In the genomic region with DNA sequence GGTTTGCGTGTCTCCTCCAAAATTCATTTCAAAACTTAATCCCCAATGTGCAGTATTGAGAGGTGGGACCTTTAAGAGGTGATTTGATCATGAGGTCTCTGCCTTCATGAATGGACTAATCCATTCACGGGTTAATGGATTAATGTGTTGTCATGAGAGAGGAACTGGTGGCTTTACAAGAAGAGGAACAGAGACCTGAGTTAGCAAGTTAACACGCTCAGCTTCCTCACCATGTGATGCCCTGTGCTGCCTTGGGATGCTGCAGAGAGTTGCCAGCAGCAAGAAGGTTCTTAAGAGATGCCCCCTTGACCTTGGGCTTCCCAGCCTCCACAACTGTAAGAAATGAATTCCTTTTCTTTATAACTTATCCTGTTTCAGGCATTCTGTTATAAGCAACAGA, we compare ENCODE assay signal across 17 cellular contexts. TPM values are rescaled to one million over a fixed set of nuclear protein-coding genes. Genes with fewer than 3 reads are reported as not detected.
A peak's percentile ranks its signal among the peaks of the same experiment; 100 is the strongest.
DNase-seq lines count a peak whose midpoint lies in the region; ATAC-seq, FAIRE-seq and TF ChIP-seq lines count a peak whose summit lies in the region.
"Had no signal": no experiment of that assay in that cellular context is flagged by ENCODE, and none has a peak within 500 bp of the region (broad histone marks: within the 10 kb centered on the region; RNA-seq: fewer than 3 reads in every experiment).

No MANE protein-coding gene starts in this region.

- H3K27me3 ChIP-seq in neutrophil: no peaks in the 10 kb centered on the region
- H3K27me3 ChIP-seq: SJCRH30 had no signal

- H3K27ac ChIP-seq in neutrophil: peak overlapping the region; percentile 96
- H3K27ac ChIP-seq: epithelial cell of prostate, parathyroid adenoma, SJCRH30 had no signal

- no peaks in the 10 kb centered on the region for H3K9me3 ChIP-seq in neutrophil
- H3K9me3 ChIP-seq: SJCRH30 had no signal

- FAIRE-seq in GM12892 (lab: Jason Lieb, UNC): peak; percentile 78
- FAIRE-seq: colon, TTC549 had no signal

- H3K36me3 ChIP-seq in neutrophil: no peaks in the 10 kb centered on the region
- H3K36me3 ChIP-seq: SJCRH30 had no signal

- ATAC-seq in HG02798 (IDR thresholded peaks at IDR 0.05; ENCODE audit: poor library complexity, unreplicated experiment) (peak; percentile 13), HG03139 (IDR thresholded peaks at IDR 0.05; ENCODE audit: unreplicated experiment) (no peak), SK-N-SH treated with all-trans-retinoic acid at 6 μM for 48 hours (no peak)

- peak overlapping the region; percentile 41 to 52 for H3K4me3 ChIP-seq in neutrophil (ENCODE audit: low read depth in 1 of 2, low read length in 1 of 2)
- H3K4me3 ChIP-seq: SJCRH30 had no signal

- DNase-seq in GM12892 (ENCODE audit: insufficient read length): no peak
- DNase-seq in SKM-1 (lab: John Stamatoyannopoulos, UW; ENCODE audit: unreplicated experiment): peak; percentile 72
- no peak for DNase-seq in NCI-H2107 treated with DMSO at 0.1 percent for 48 hours (lab: John Stamatoyannopoulos, UW; ENCODE audit: unreplicated experiment)
- DNase-seq in EL: no peak
- DNase-seq: activated CD4-positive, alpha-beta memory T cell treated with anti-CD3 and anti-CD28 coated beads for 36 hours; glutamatergic neuron; H7; NCI-H2171; SJCRH30 had no signal

- TF ChIP-seq CTCF in neutrophil (IDR thresholded peaks at IDR 0.05): peak; percentile 20

- peaks cover 41 to 46% of the 10 kb centered on the region in 2 experiments for H3K4me1 ChIP-seq in neutrophil (ENCODE audit: control insufficient read depth in 1 of 2, insufficient read depth in 1 of 2, low read depth in 1 of 2, low read length in 1 of 2)
- H3K4me1 ChIP-seq: SJCRH30 had no signal

- TF ChIP-seq POLR2A in GM12892 (IDR thresholded peaks at IDR 0.05; ENCODE audit: low read depth, low read length): no peak

TF ChIP-seq in SK-N-SH treated with all-trans-retinoic acid at 6 μM for 48 hours, 23 proteins besides CTCF, POLR2A, EP300 and RAD21:
- TF ChIP-seq ZNF565 (CRISPR knock-in tag; conservative IDR thresholded peaks at IDR 0.05; ENCODE audit: low read depth): no peak
- no peak for TF ChIP-seq SNAI2 (CRISPR knock-in tag; IDR thresholded peaks at IDR 0.05)
- TF ChIP-seq TSHZ2 (CRISPR knock-in tag; IDR thresholded peaks at IDR 0.05): no peak
- TF ChIP-seq CSRNP3 (CRISPR knock-in tag; IDR thresholded peaks at IDR 0.05): no peak
- TF ChIP-seq ESRRG (CRISPR knock-in tag; IDR thresholded peaks at IDR 0.05): no peak
- TF ChIP-seq ARNTL (CRISPR knock-in tag; IDR thresholded peaks at IDR 0.05; ENCODE audit: borderline replicate concordance, low read depth): no peak
- TF ChIP-seq OSR1 (CRISPR knock-in tag; IDR thresholded peaks at IDR 0.05): no peak
- no peak for TF ChIP-seq GLIS3 (CRISPR knock-in tag; IDR thresholded peaks at IDR 0.05)
- TF ChIP-seq BACH2 (CRISPR knock-in tag; IDR thresholded peaks at IDR 0.05; ENCODE audit: borderline replicate concordance): no peak
- no peak for TF ChIP-seq ISL1 (CRISPR knock-in tag; IDR thresholded peaks at IDR 0.05)
- TF ChIP-seq PPARA (CRISPR knock-in tag; IDR thresholded peaks at IDR 0.05; ENCODE audit: borderline replicate concordance): no peak
- TF ChIP-seq TOX (CRISPR knock-in tag; IDR thresholded peaks at IDR 0.05; ENCODE audit: borderline replicate concordance): no peak
TF ChIP-seq in SK-N-SH treated with all-trans-retinoic acid at 6 μM for 48 hours: peak in this region for 0.

RNA-seq across cellular contexts. Expression of gene TCTN3, which starts 3.7 kb away (rescaled TPM):
- polyA plus RNA-seq in GM12892 (2012; ENCODE audit: missing spikeins): 20.8 TPM

RNA-seq across cellular contexts. Expression of gene ALDH18A1, which starts 40.9 kb away (rescaled TPM):
- polyA plus RNA-seq in GM12892 (2012; ENCODE audit: missing spikeins): 57.3 TPM

RNA-seq across cellular contexts. Expression of gene ENTPD1, which starts 58.5 kb away (rescaled TPM):
- polyA plus RNA-seq in GM12892 (2012; ENCODE audit: missing spikeins): 161 TPM
